ENCODE assay signal across 1 cellular context in genomic region chr16:47774661-47775060, GRCh38.
TF ChIP-seq lines count a peak whose summit lies in the region.

No MANE protein-coding gene starts in this region.

TF ChIP-seq in GM23338, 12 proteins besides CTCF, POLR2A, EP300 and RAD21 (continued from another document):
- TF ChIP-seq REST (IDR thresholded peaks at IDR 0.05; ENCODE audit: unreplicated experiment): no peak
- no peak for TF ChIP-seq ZNF114 (CRISPR knock-in tag; IDR thresholded peaks at IDR 0.05)
